In genomic region chr11:62805991-62806441, GRCh38 we compare ENCODE assay signal across 8 cellular contexts. TPM values are rescaled to one million over a fixed set of nuclear protein-coding genes. Genes with fewer than 3 reads are reported as not detected.
A peak's percentile ranks its signal among the peaks of the same experiment; 100 is the strongest.
DNase-seq lines count a peak whose midpoint lies in the region; ATAC-seq and TF ChIP-seq lines count a peak whose summit lies in the region.

No MANE protein-coding gene starts in this region.

- DNase-seq in AG09309 (ENCODE audit: low read depth) (no peak), HFFc6 (no peak), foreskin keratinocyte (peak in 1 of 2 donors; percentile 29), psoas muscle (no peak), mucosa of gallbladder (ENCODE audit: low spot score) (no peak)
- peak; percentile 55 for DNase-seq in activated CD4-positive, alpha-beta memory T cell treated with anti-CD3 and anti-CD28 coated beads for 36 hours

- TF ChIP-seq CTCF in AG09309 (IDR thresholded peaks at IDR 0.05; ENCODE audit: control insufficient read depth, insufficient read depth, low read depth, low read length, missing control alignments) (no peak), HFFc6 (IDR thresholded peaks at IDR 0.05) (no peak), foreskin keratinocyte (conservative IDR thresholded peaks at IDR 0.05) (no peak), psoas muscle (IDR thresholded peaks at IDR 0.05) (no peak)

- intact Hi-C loops in activated CD4-positive, alpha-beta memory T cell treated with anti-CD3 and anti-CD28 coated beads for 36 hours (cut with micrococcal nuclease), result loop anchor here (1.0 to 2.0 kb wide), 8 partner anchors 19 to 97 kb away; partner anchors contain the start of genes HNRNPUL2, TMEM179B and ZBTB3
- intact Hi-C loops in psoas muscle (cut with DNase I), result loop anchor here in 1 of 2 donors (2.0 kb wide), 1 partner anchor 15 kb away; no protein-coding TSS in a partner anchor

- peak overlapping the region; percentile 99 for H3K4me3 Mint-ChIP-seq in HFFc6
- peak overlapping the region; percentile 99 for H3K4me3 Mint-ChIP-seq in activated CD4-positive, alpha-beta memory T cell treated with anti-CD3 and anti-CD28 coated beads for 36 hours

- H3K27me3 Mint-ChIP-seq in HFFc6 (ENCODE audit: insufficient read depth), result peaks cover 13% of the 10 kb centered on the region
- H3K27me3 Mint-ChIP-seq in activated CD4-positive, alpha-beta memory T cell treated with anti-CD3 and anti-CD28 coated beads for 36 hours, result no peaks in the 10 kb centered on the region

- H3K27ac Mint-ChIP-seq in HFFc6, result peak overlapping the region; percentile 98
- H3K27ac Mint-ChIP-seq in activated CD4-positive, alpha-beta memory T cell treated with anti-CD3 and anti-CD28 coated beads for 36 hours, result peak overlapping the region; percentile 99

- peak overlapping the region; percentile 61 for H3K4me3 ChIP-seq in AG09309 (ENCODE audit: control insufficient read depth, low read depth, low read length)
- peak overlapping the region; percentile 95 for H3K4me3 ChIP-seq in psoas muscle

- POLR2A ChIA-PET in activated CD4-positive, alpha-beta memory T cell treated with anti-CD3 and anti-CD28 coated beads for 36 hours (lab: Charles Lee), result interaction anchor here (0.7 to 3.6 kb wide), 21 partner anchors 9 to 249 kb away, joined by 3 to 39 read pairs (median 5); partner anchors contain the start of genes HNRNPUL2, SLC3A2, STX5 and TAF6L

- H3K27ac ChIP-seq in foreskin keratinocyte (peak overlapping the region; percentile 81), psoas muscle (peak overlapping the region; percentile 96)

- H3K27me3 ChIP-seq in foreskin keratinocyte, result no peaks in the 10 kb centered on the region
- no peaks in the 10 kb centered on the region for H3K27me3 ChIP-seq in psoas muscle (ENCODE audit: insufficient read depth in 3 of 3, low read length in 2 of 3)

- H3K4me1 ChIP-seq in foreskin keratinocyte (peaks cover 16% of the 10 kb centered on the region), psoas muscle (peaks cover 22% of the 10 kb centered on the region)

- ATAC-seq in foreskin keratinocyte (peak; percentile 15), psoas muscle (peak; percentile 31 to 52 (median 40)), HG03442 (IDR thresholded peaks at IDR 0.05; ENCODE audit: unreplicated experiment) (no peak), HG03469 (IDR thresholded peaks at IDR 0.05; ENCODE audit: unreplicated experiment) (no peak)

- no peaks in the 10 kb centered on the region for H3K9me3 ChIP-seq in psoas muscle

- CTCF ChIA-PET in activated CD4-positive, alpha-beta memory T cell treated with anti-CD3 and anti-CD28 coated beads for 36 hours (lab: Charles Lee), result interaction anchor here (0.6 to 2.5 kb wide), 8 partner anchors 18 to 194 kb away, joined by 3 to 16 read pairs (median 6); partner anchors contain the start of gene TMEM179B

- H3K36me3 Mint-ChIP-seq in HFFc6 (ENCODE audit: low read depth), result peaks cover 14% of the 10 kb centered on the region
- H3K36me3 Mint-ChIP-seq in activated CD4-positive, alpha-beta memory T cell treated with anti-CD3 and anti-CD28 coated beads for 36 hours, result peaks cover 35% of the 10 kb centered on the region

- WGBS in psoas muscle, 3 donors, result 20 to 28% (median 23%) methylated on average over 11 of the region's 11 CpGs

- peaks cover 10 to 33% of the 10 kb centered on the region in 2 donors for H3K36me3 ChIP-seq in psoas muscle (ENCODE audit: insufficient read depth in 1 of 2, low read depth in 1 of 2)

- H3K9me3 Mint-ChIP-seq in HFFc6, result peaks cover 4% of the 10 kb centered on the region; the same call in 1 of the 2 replicates
- H3K9me3 Mint-ChIP-seq in activated CD4-positive, alpha-beta memory T cell treated with anti-CD3 and anti-CD28 coated beads for 36 hours, result no peaks in the 10 kb centered on the region

- H3K4me1 Mint-ChIP-seq in HFFc6 (ENCODE audit: low read depth), result peaks cover 39% of the 10 kb centered on the region
- H3K4me1 Mint-ChIP-seq in activated CD4-positive, alpha-beta memory T cell treated with anti-CD3 and anti-CD28 coated beads for 36 hours (ENCODE audit: low read depth), result peaks cover 34% of the 10 kb centered on the region

RNA-seq across cellular contexts. Expression of gene NXF1, which starts 0.8 kb away (rescaled TPM):
- 10 to 100 TPM; 51.5 to 57.7 (median 55.0) TPM for total RNA-seq in HFFc6 (2021; fragmentation: NEBNext Ultra II Directional; extraction: Animal tissue kit (Norgen Biotek cat#: 25700))
- total RNA-seq in activated CD4-positive, alpha-beta memory T cell treated with anti-CD3 and anti-CD28 coated beads for 36 hours, result 10 to 100 TPM; 70.8 to 83.6 TPM
- total RNA-seq in foreskin keratinocyte (38.3 and 42.5 TPM in 2 replicates), psoas muscle (10 to 100 TPM; 38.3 to 45.4 (median 41.9) TPM), mucosa of gallbladder (85.7 TPM)
- polyA plus RNA-seq in foreskin keratinocyte (54.7 and 55.7 TPM in 2 replicates), psoas muscle (10 to 100 TPM; 36.3 to 67.0 (median 49.7) TPM)

RNA-seq across cellular contexts. Expression of gene TMEM223, which starts 14.2 kb away (rescaled TPM):
- total RNA-seq in HFFc6 (2021; fragmentation: NEBNext Ultra II Directional; extraction: Animal tissue kit (Norgen Biotek cat#: 25700)), result 10 to 100 TPM; 12.8 to 15.0 (median 13.6) TPM
- total RNA-seq in activated CD4-positive, alpha-beta memory T cell treated with anti-CD3 and anti-CD28 coated beads for 36 hours, result 10 to 100 TPM in 1 of 2 experiments, 1 to 10 TPM in 1; 9.2 to 10.2 TPM
- total RNA-seq in foreskin keratinocyte (14.2 and 14.7 TPM in 2 replicates), psoas muscle (10 to 100 TPM in 1 of 4 donors, 1 to 10 TPM in 3; 6.2 to 11.5 (median 8.4) TPM), mucosa of gallbladder (19.9 TPM)
- polyA plus RNA-seq in foreskin keratinocyte (21.6 and 21.9 TPM in 2 replicates), psoas muscle (10 to 100 TPM; 16.6 to 37.7 (median 21.7) TPM)

RNA-seq across cellular contexts. Expression of gene TMEM179B, which starts 18.8 kb away (rescaled TPM):
- total RNA-seq in HFFc6 (2021; fragmentation: NEBNext Ultra II Directional; extraction: Animal tissue kit (Norgen Biotek cat#: 25700)), result 10 to 100 TPM; 47.2 to 66.3 (median 52.7) TPM
- 10 to 100 TPM; 25.0 to 25.5 TPM for total RNA-seq in activated CD4-positive, alpha-beta memory T cell treated with anti-CD3 and anti-CD28 coated beads for 36 hours
- total RNA-seq in foreskin keratinocyte, result 55.0 and 56.3 TPM in 2 replicates
- 68.4 and 74.5 TPM in 2 replicates for polyA plus RNA-seq in foreskin keratinocyte
- 10 to 100 TPM; 12.2 to 18.5 (median 16.0) TPM for total RNA-seq in psoas muscle
- 10 to 100 TPM; 31.5 to 42.0 (median 34.4) TPM for polyA plus RNA-seq in psoas muscle
- 67.8 TPM for total RNA-seq in mucosa of gallbladder

RNA-seq across cellular contexts. Expression of gene STX5, which starts 25.8 kb away (rescaled TPM):
- 10 to 100 TPM; 41.4 to 54.6 (median 47.8) TPM for total RNA-seq in HFFc6 (2021; fragmentation: NEBNext Ultra II Directional; extraction: Animal tissue kit (Norgen Biotek cat#: 25700))
- total RNA-seq in activated CD4-positive, alpha-beta memory T cell treated with anti-CD3 and anti-CD28 coated beads for 36 hours, result 10 to 100 TPM; 24.6 to 29.2 TPM
- total RNA-seq in foreskin keratinocyte, result 30.4 and 34.1 TPM in 2 replicates
- polyA plus RNA-seq in foreskin keratinocyte, result 41.2 and 45.5 TPM in 2 replicates
- total RNA-seq in psoas muscle, result 10 to 100 TPM; 16.0 to 24.6 (median 20.7) TPM
- 10 to 100 TPM; 18.2 to 21.1 (median 21.1) TPM for polyA plus RNA-seq in psoas muscle
- 48.8 TPM for total RNA-seq in mucosa of gallbladder

RNA-seq across cellular contexts. Expression of gene TEX54, which starts 26.6 kb away (rescaled TPM):
- not detected for total RNA-seq in HFFc6 (2021; fragmentation: NEBNext Ultra II Directional; extraction: Animal tissue kit (Norgen Biotek cat#: 25700))
- under 1 TPM in 1 of 2 experiments, not detected in 1; 0.53 TPM for total RNA-seq in activated CD4-positive, alpha-beta memory T cell treated with anti-CD3 and anti-CD28 coated beads for 36 hours
- total RNA-seq in foreskin keratinocyte (not detected in 2 replicates), psoas muscle (not detected), mucosa of gallbladder (not detected)
- polyA plus RNA-seq in foreskin keratinocyte (not detected in 2 replicates), psoas muscle (not detected)

Comparison
In these comparisons a context has a peak if more than half of its experiments do, and no peak if none do; other contexts are left out.
1. ATAC-seq: peak in foreskin keratinocyte (single experiment) and psoas muscle (4 of 4); none in HG03442 (single experiment) and HG03469 (single experiment).